ENCODE assay signal across 31 cellular contexts in the genomic region with DNA sequence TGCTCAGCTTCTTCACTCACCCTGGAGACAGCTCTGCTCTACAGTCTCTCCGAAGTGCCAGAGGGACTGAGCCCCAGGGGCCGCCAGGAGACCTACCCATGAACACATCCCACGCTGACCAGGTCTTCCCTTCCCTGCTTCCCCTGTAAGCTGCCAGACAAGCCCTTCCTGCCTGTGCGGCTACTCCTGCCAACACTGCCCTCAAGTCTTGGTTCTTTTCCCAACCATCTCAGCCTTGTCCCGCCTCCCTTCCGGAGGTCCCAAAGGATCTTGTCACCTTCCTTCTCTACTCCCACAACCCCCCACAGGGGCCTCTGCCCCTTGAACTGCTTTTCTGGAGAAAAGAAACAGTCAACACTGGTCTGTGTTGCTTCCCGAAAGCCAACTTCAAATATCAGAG. TPM values are rescaled to one million over a fixed set of nuclear protein-coding genes. Genes with fewer than 3 reads are reported as not detected.
A peak's percentile ranks its signal among the peaks of the same experiment; 100 is the strongest.
DNase-seq lines count a peak whose midpoint lies in the region; ATAC-seq, FAIRE-seq and TF ChIP-seq lines count a peak whose summit lies in the region.
"Had no signal": no experiment of that assay in that cellular context is flagged by ENCODE, and none has a peak within 500 bp of the region (broad histone marks: within the 10 kb centered on the region; RNA-seq: fewer than 3 reads in every experiment).

No MANE protein-coding gene starts in this region.

- no peak for FAIRE-seq in HTR-8/SVneo (lab: Jason Lieb, UNC)
- FAIRE-seq: D721Med had no signal

- ATAC-seq in HG03196 (IDR thresholded peaks at IDR 0.05; ENCODE audit: unreplicated experiment): no peak
- ATAC-seq in natural killer cell: no peak
- ATAC-seq: activated CD8-positive, alpha-beta T cell treated with anti-CD3 and anti-CD28 coated beads for 36 hours; activated naive CD4-positive, alpha-beta T cell treated with anti-CD3 and anti-CD28 coated beads, Interleukin-2, amount 50 U/mL, for 72 hours; T-helper 17 cell had no signal

- no peak overlapping the region for H3K4me3 Mint-ChIP-seq in brain
- no peak overlapping the region for H3K4me3 Mint-ChIP-seq in nephron
- H3K4me3 Mint-ChIP-seq in natural killer cell: no peak overlapping the region
- H3K4me3 Mint-ChIP-seq: activated CD8-positive, alpha-beta T cell treated with anti-CD3 and anti-CD28 coated beads for 36 hours; CD14-positive monocyte; T-helper 17 cell had no signal

- H3K27me3 Mint-ChIP-seq in brain (peaks cover 5% of the 10 kb centered on the region), nephron (ENCODE audit: low read depth) (peaks cover 16% of the 10 kb centered on the region), natural killer cell (ENCODE audit: low read depth in 2 of 2) (peaks cover 0 to 5% of the 10 kb centered on the region in 2 donors)

- no peak overlapping the region for H3K9ac ChIP-seq in subcutaneous abdominal adipose tissue (ENCODE audit: low read length in 5 of 5)

- no peaks in the 10 kb centered on the region for H3K36me3 ChIP-seq in subcutaneous abdominal adipose tissue (ENCODE audit: control insufficient read depth in 5 of 5, insufficient read depth in 5 of 5, low read length in 5 of 5)
- H3K36me3 ChIP-seq: tibial nerve had no signal

- TF ChIP-seq CTCF in brain (conservative IDR thresholded peaks at IDR 0.05) (no peak), fibroblast of pulmonary artery (IDR thresholded peaks at IDR 0.05; ENCODE audit: low read length, missing control alignments) (no peak), nephron (IDR thresholded peaks at IDR 0.05; ENCODE audit: unreplicated experiment in 3 of 3) (no peak), natural killer cell (IDR thresholded peaks at IDR 0.05) (no peak)

- intact Hi-C loops in natural killer cell (cut with micrococcal nuclease): no loop called here

- peak overlapping the region; percentile 42 for H3K27ac ChIP-seq in subcutaneous abdominal adipose tissue (ENCODE audit: low read depth, low read length)

- peak overlapping the region in 3 of 5 experiments; percentile 37 to 83 (median 41) for H3K27ac Mint-ChIP-seq in brain
- H3K27ac Mint-ChIP-seq in nephron: peak overlapping the region in 2 of 3 experiments; percentile 66 to 92
- H3K27ac Mint-ChIP-seq in natural killer cell: no peak overlapping the region
- H3K27ac Mint-ChIP-seq: activated CD8-positive, alpha-beta T cell treated with anti-CD3 and anti-CD28 coated beads for 36 hours; activated T-helper 2 cell treated with anti-CD3 and anti-CD28 coated beads, Interferon-gamma antibody, Interleukin-2, Interleukin-4, amounts not matched to agents 10 μg/mL and 5 μg/mL and 100 μg/mL, durations not matched to agents 14 hours and 24 hours and 36 hours; CD14-positive monocyte; T-helper 17 cell had no signal

- H3K9me3 Mint-ChIP-seq in brain (peaks cover 0 to 2% (median 0%) of the 10 kb centered on the region in 5 experiments), nephron (no peaks in the 10 kb centered on the region), natural killer cell (no peaks in the 10 kb centered on the region)
- H3K9me3 Mint-ChIP-seq: activated CD8-positive, alpha-beta T cell treated with anti-CD3 and anti-CD28 coated beads for 36 hours; activated naive CD4-positive, alpha-beta T cell treated with anti-CD3 and anti-CD28 coated beads, Interleukin-2, amount 50 U/mL, for 72 hours; activated T-helper 2 cell treated with anti-CD3 and anti-CD28 coated beads, Interferon-gamma antibody, Interleukin-2, Interleukin-4, amounts not matched to agents 10 μg/mL and 5 μg/mL and 100 μg/mL, durations not matched to agents 14 hours and 24 hours and 36 hours had no signal

- peaks cover 9 to 84% (median 32%) of the 10 kb centered on the region in 5 donors for H3K4me1 ChIP-seq in subcutaneous abdominal adipose tissue (ENCODE audit: control insufficient read depth in 5 of 5, insufficient read depth in 5 of 5, low read length in 5 of 5)

- H3K9me3 ChIP-seq in subcutaneous abdominal adipose tissue (ENCODE audit: control insufficient read depth in 5 of 5, low read length in 5 of 5): no peaks in the 10 kb centered on the region
- H3K9me3 ChIP-seq: tibial nerve had no signal

- H3K4me3 ChIP-seq in fibroblast of pulmonary artery (replicated peaks; ENCODE audit: low read depth, low read length) (no peak overlapping the region), subcutaneous abdominal adipose tissue (ENCODE audit: low read depth in 1 of 5, low read length in 5 of 5) (no peak overlapping the region)
- H3K4me3 ChIP-seq: dorsolateral prefrontal cortex, smooth muscle cell, tibial nerve had no signal

- H3K36me3 Mint-ChIP-seq in brain (peaks cover 7% of the 10 kb centered on the region), nephron (ENCODE audit: low read depth) (no peaks in the 10 kb centered on the region), natural killer cell (no peaks in the 10 kb centered on the region)
- H3K36me3 Mint-ChIP-seq: activated naive CD4-positive, alpha-beta T cell treated with anti-CD3 and anti-CD28 coated beads, Interleukin-2, amount 50 U/mL, for 72 hours; CD14-positive monocyte had no signal

- H3K4me1 Mint-ChIP-seq in brain (peaks cover 84% of the 10 kb centered on the region), nephron (peaks cover 69% of the 10 kb centered on the region), natural killer cell (peaks cover 8 to 20% of the 10 kb centered on the region in 2 donors)

- DNase-seq in fibroblast of pulmonary artery (ENCODE audit: low read depth) (peak; percentile 46), HTR-8/SVneo (ENCODE audit: insufficient read length, low spot score) (no peak), natural killer cell (no peak)
- DNase-seq: activated CD4-positive, alpha-beta T cell treated with anti-CD3 and anti-CD28 coated beads for 1 hour; activated CD8-positive, alpha-beta T cell treated with anti-CD3 and anti-CD28 coated beads for 36 hours; anterior cingulate cortex; central memory CD4-positive, alpha-beta T cell; dorsolateral prefrontal cortex; HCEC 1CT; head of caudate nucleus; KBM-7; kidney glomerular epithelial cell; NCI-H1105; NCI-H2029 treated with DMSO at 0.1 percent for 48 hours; NCI-H345; NCI-H774; nucleus accumbens; stimulated activated CD4-positive, alpha-beta T cell treated with anti-CD3 and anti-CD28 coated beads, Interleukin-2, amount 100 ng/mL, for 24 hours; T-helper 17 cell had no signal

- H3K27me3 ChIP-seq in subcutaneous abdominal adipose tissue (ENCODE audit: control insufficient read depth in 5 of 5, insufficient read depth in 4 of 5, low read length in 5 of 5): peaks cover 0 to 10% (median 0%) of the 10 kb centered on the region in 5 donors
- H3K27me3 ChIP-seq: dorsolateral prefrontal cortex, tibial nerve had no signal

RNA-seq across cellular contexts. Expression of a gene that starts 15.0 kb away (rescaled TPM):
- 22.9 TPM for polyA plus RNA-seq in brain (ENCODE audit: insufficient read depth, low read depth, low replicate concordance)
- total RNA-seq in natural killer cell: 1 to 10 TPM; 1.2 to 8.5 (median 2.0) TPM
- total RNA-seq: MCF 10A, RPMI7951, smooth muscle cell had no signal

RNA-seq across cellular contexts. Expression of a gene that starts 50.3 kb away (rescaled TPM):
- 36.9 TPM for polyA plus RNA-seq in brain (ENCODE audit: insufficient read depth, low read depth, low replicate concordance)
- 1 to 10 TPM; 2.6 to 5.2 (median 5.1) TPM for total RNA-seq in natural killer cell

Comparison
In these comparisons a context has a peak if more than half of its experiments do, and no peak if none do; other contexts are left out.
1. H3K27ac Mint-ChIP-seq: peak in brain (3 of 5) and nephron (2 of 3); none in natural killer cell (0 of 2).